17 cellular contexts compared by ENCODE assay signal in genomic region chr15:77010312-77010686, GRCh38. TPM values are rescaled to one million over a fixed set of nuclear protein-coding genes. Genes with fewer than 3 reads are reported as not detected.
DNase-seq lines count a peak whose midpoint lies in the region; ATAC-seq and TF ChIP-seq lines count a peak whose summit lies in the region.
"Had no signal": no experiment of that assay in that cellular context is flagged by ENCODE, and none has a peak within 500 bp of the region (broad histone marks: within the 10 kb centered on the region; RNA-seq: fewer than 3 reads in every experiment).

No MANE protein-coding gene starts in this region.

- no peak overlapping the region for H3K4me3 Mint-ChIP-seq in activated CD4-positive, alpha-beta memory T cell treated with anti-CD3 and anti-CD28 coated beads, Interleukin-2, amount 10 ng/mL, durations not matched to agents 7 days and 5 days
- H3K4me3 Mint-ChIP-seq: WTC11 had no signal

- DNase-seq in NCI-H1417 (lab: John Stamatoyannopoulos, UW) (peak in 2 of 3 experiments; percentile 15 to 54), NCI-H1417 treated with DMSO at 0.1 percent for 48 hours (lab: John Stamatoyannopoulos, UW) (no peak), COLO668 (lab: John Stamatoyannopoulos, UW; ENCODE audit: unreplicated experiment) (peak; percentile 12), mucosa of descending colon (peak in 2 of 3 donors; percentile 17 to 21), foreskin fibroblast (no peak), HEK293T (ENCODE audit: extremely low spot score) (no peak)
- DNase-seq in activated CD4-positive, alpha-beta memory T cell treated with anti-CD3 and anti-CD28 coated beads, Interleukin-2, amount 10 ng/mL, durations not matched to agents 7 days and 5 days: no peak
- DNase-seq: activated T-cell treated with anti-CD3 and anti-CD28 coated beads, Interleukin-2, amount 50 U/mL, for 1 hour; dermis blood vessel endothelial cell; NCI-H1930; NCI-H69; occipital lobe; stimulated activated CD4-positive, alpha-beta T cell treated with anti-CD3 and anti-CD28 coated beads, Interleukin-4, amount 100 ng/mL, for 4 hours; upper lobe of left lung had no signal

- peaks cover 65% of the 10 kb centered on the region for H3K36me3 Mint-ChIP-seq in activated CD4-positive, alpha-beta memory T cell treated with anti-CD3 and anti-CD28 coated beads, Interleukin-2, amount 10 ng/mL, durations not matched to agents 7 days and 5 days (ENCODE audit: low read depth)
- H3K36me3 Mint-ChIP-seq: WTC11 had no signal

- no peak for TF ChIP-seq CTCF in mucosa of descending colon (IDR thresholded peaks at IDR 0.05)
- no peak for TF ChIP-seq CTCF in foreskin fibroblast (IDR thresholded peaks at IDR 0.05; ENCODE audit: low read depth, low read length)

- H3K36me3 ChIP-seq in mucosa of descending colon (ENCODE audit: low read depth): no peaks in the 10 kb centered on the region
- H3K36me3 ChIP-seq: Peyer's patch, upper lobe of left lung had no signal

- CTCF ChIA-PET in activated CD4-positive, alpha-beta memory T cell treated with anti-CD3 and anti-CD28 coated beads, Interleukin-2, amount 10 ng/mL, durations not matched to agents 7 days and 5 days (lab: Charles Lee): no interaction called here
- CTCF ChIA-PET in HEK293T (lab: Yijun Ruan, JAX): no interaction called here

- H3K9me3 ChIP-seq in mucosa of descending colon: no peaks in the 10 kb centered on the region
- H3K9me3 ChIP-seq: Peyer's patch, upper lobe of left lung had no signal

- H3K4me3 ChIP-seq in mucosa of descending colon (no peak overlapping the region), foreskin fibroblast (ENCODE audit: low read depth in 1 of 2, low read length in 2 of 2) (no peak overlapping the region)
- H3K4me3 ChIP-seq: Peyer's patch, upper lobe of left lung had no signal

- peak; percentile 36 for ATAC-seq in mucosa of descending colon
- ATAC-seq in GM18867 (IDR thresholded peaks at IDR 0.05; ENCODE audit: unreplicated experiment): no peak
- ATAC-seq: WTC11 had no signal

- no peaks in the 10 kb centered on the region for H3K27me3 Mint-ChIP-seq in activated CD4-positive, alpha-beta memory T cell treated with anti-CD3 and anti-CD28 coated beads, Interleukin-2, amount 10 ng/mL, durations not matched to agents 7 days and 5 days

- intact Hi-C loops in mucosa of descending colon (cut with DNase I, micrococcal nuclease): no loop called here

- no peaks in the 10 kb centered on the region for H3K9me3 Mint-ChIP-seq in activated CD4-positive, alpha-beta memory T cell treated with anti-CD3 and anti-CD28 coated beads, Interleukin-2, amount 10 ng/mL, durations not matched to agents 7 days and 5 days
- H3K9me3 Mint-ChIP-seq: WTC11 had no signal

- peaks cover 83% of the 10 kb centered on the region for H3K4me1 Mint-ChIP-seq in activated CD4-positive, alpha-beta memory T cell treated with anti-CD3 and anti-CD28 coated beads, Interleukin-2, amount 10 ng/mL, durations not matched to agents 7 days and 5 days
- H3K4me1 Mint-ChIP-seq: WTC11 had no signal

- H3K4me1 ChIP-seq in mucosa of descending colon (ENCODE audit: low read depth): no peaks in the 10 kb centered on the region

- peak overlapping the region; percentile 62 for H3K27ac Mint-ChIP-seq in activated CD4-positive, alpha-beta memory T cell treated with anti-CD3 and anti-CD28 coated beads, Interleukin-2, amount 10 ng/mL, durations not matched to agents 7 days and 5 days
- H3K27ac Mint-ChIP-seq: WTC11 had no signal

- POLR2A ChIA-PET in activated CD4-positive, alpha-beta memory T cell treated with anti-CD3 and anti-CD28 coated beads, Interleukin-2, amount 10 ng/mL, durations not matched to agents 7 days and 5 days (lab: Charles Lee): interaction anchor here (1.4 to 1.8 kb wide), 3 partner anchors 7 to 14 kb away, joined by 3 to 5 read pairs (median 3); no protein-coding TSS in a partner anchor
- POLR2A ChIA-PET in HEK293T (lab: Yijun Ruan, JAX): no interaction called here

TF ChIP-seq in HEK293T, 16 proteins besides CTCF, POLR2A, EP300 and RAD21:
- TF ChIP-seq PKNOX1 (IDR thresholded peaks at IDR 0.05): no peak
- TF ChIP-seq HDGF (IDR thresholded peaks at IDR 0.05; ENCODE audit: borderline replicate concordance): no peak
- TF ChIP-seq TARDBP (IDR thresholded peaks at IDR 0.05): no peak
- TF ChIP-seq FOXM1 (IDR thresholded peaks at IDR 0.05; ENCODE audit: borderline replicate concordance): no peak
- TF ChIP-seq BHLHE40 (IDR thresholded peaks at IDR 0.05; ENCODE audit: borderline replicate concordance): no peak
- TF ChIP-seq ELF4 (IDR thresholded peaks at IDR 0.05): no peak
- no peak for TF ChIP-seq FOXA1 (IDR thresholded peaks at IDR 0.05)
- no peak for TF ChIP-seq L3MBTL2 (conservative IDR thresholded peaks at IDR 0.05)
- no peak for TF ChIP-seq ZNF384 (IDR thresholded peaks at IDR 0.05)

RNA-seq across cellular contexts. Expression of gene PSTPIP1, which starts 15.4 kb away (rescaled TPM):
- 100 to 1,000 TPM; 181 to 187 TPM for total RNA-seq in activated CD4-positive, alpha-beta memory T cell treated with anti-CD3 and anti-CD28 coated beads, Interleukin-2, amount 10 ng/mL, durations not matched to agents 7 days and 5 days
- 1 to 10 TPM; 4.4 to 8.2 (median 6.3) TPM for total RNA-seq in mucosa of descending colon

Comparison
In these comparisons a context has a peak if more than half of its experiments do, and no peak if none do; other contexts are left out.
1. DNase-seq: peak in NCI-H1417 (2 of 3), COLO668 (single experiment) and mucosa of descending colon (2 of 3); none in NCI-H1417 treated with DMSO at 0.1 percent for 48 hours (single experiment), activated CD4-positive, alpha-beta memory T cell treated with anti-CD3 and anti-CD28 coated beads, Interleukin-2, amount 10 ng/mL, durations not matched to agents 7 days and 5 days (single experiment), foreskin fibroblast (0 of 2) and HEK293T (single experiment).
2. RNA of gene PSTPIP1, which starts 15.4 kb away (total RNA-seq): 181 to 187 TPM in activated CD4-positive, alpha-beta memory T cell treated with anti-CD3 and anti-CD28 coated beads, Interleukin-2, amount 10 ng/mL, durations not matched to agents 7 days and 5 days; 4.4 to 8.2 TPM in mucosa of descending colon; every median in the first group is over 10 times any median in the second.